Comparison of ENCODE assay signal across 10 cellular contexts in genomic region chr6:45364466-45364865, GRCh38. TPM values are rescaled to one million over a fixed set of nuclear protein-coding genes. Genes with fewer than 3 reads are reported as not detected.
"Had no signal": no experiment of that assay in that cellular context is flagged by ENCODE, and none has a peak within 500 bp of the region (broad histone marks: within the 10 kb centered on the region; RNA-seq: fewer than 3 reads in every experiment).

No MANE protein-coding gene starts in this region.

- H3K4me1 ChIP-seq: HAP-1 had no signal

- H3K27me3 Mint-ChIP-seq: IgD-negative memory B cell had no signal

- H3K9ac ChIP-seq: GM23248 had no signal

- H3K36me3 ChIP-seq: HAP-1 had no signal

- H3K9me3 ChIP-seq: HAP-1 had no signal

- H3K4me3 Mint-ChIP-seq: HFFc6, IgD-negative memory B cell had no signal

- H2AFZ ChIP-seq: GM23248 had no signal

- H3K9me3 Mint-ChIP-seq: HFFc6, IgD-negative memory B cell had no signal

- DNase-seq: GM23248, H7, HFFc6, KG1 had no signal

- H3K27ac Mint-ChIP-seq: HFFc6, IgD-negative memory B cell had no signal

- H3K27ac ChIP-seq: GM23248, HL-60 had no signal

- H3K4me3 ChIP-seq: GM23248, HAP-1 had no signal

- ATAC-seq: HCT116, HepG2 had no signal

- FAIRE-seq: H1, HepG2 had no signal

RNA-seq across cellular contexts. Expression of gene RUNX2, which starts 36.3 kb away (rescaled TPM):
- total RNA-seq: HepG2 had no signal
- polyA plus RNA-seq: HepG2 had no signal
